1 cellular context compared by ENCODE assay signal in genomic region chr5:61534481-61535267, GRCh38.
A peak's percentile ranks its signal among the peaks of the same experiment; 100 is the strongest.
TF ChIP-seq lines count a peak whose summit lies in the region.

No MANE protein-coding gene starts in this region.

TF ChIP-seq in GM12878, 131 proteins besides CTCF, POLR2A, EP300 and RAD21 (continued from another document and continues in another):
- TF ChIP-seq ATF2 (IDR thresholded peaks at IDR 0.05; ENCODE audit: low read length) = peak; percentile 49; the same call in 1 of the 2 replicates
- TF ChIP-seq CBX3 (IDR thresholded peaks at IDR 0.05; ENCODE audit: borderline replicate concordance, low read depth) = no peak
- no peak for TF ChIP-seq PAX5 (IDR thresholded peaks at IDR 0.05; ENCODE audit: borderline replicate concordance, low read depth, low read length)
- no peak for TF ChIP-seq RB1 (IDR thresholded peaks at IDR 0.05; ENCODE audit: borderline replicate concordance)
- TF ChIP-seq NBN (IDR thresholded peaks at IDR 0.05) = 0 out of 2 replicates have a peak, but pooled peaks have one; percentile 30
- peak; percentile 60 for TF ChIP-seq MEF2B (IDR thresholded peaks at IDR 0.05; ENCODE audit: partially characterized antibody, poor library complexity, severe bottlenecking)
- no peak for TF ChIP-seq SREBF2 (IDR thresholded peaks at IDR 0.05; ENCODE audit: low read length)
- no peak for TF ChIP-seq YBX1 (IDR thresholded peaks at IDR 0.05)
- no peak for TF ChIP-seq LARP7 (IDR thresholded peaks at IDR 0.05)
- no peak for TF ChIP-seq USF1 (IDR thresholded peaks at IDR 0.05; ENCODE audit: borderline replicate concordance, extremely low read length, insufficient read depth, low read depth, low read length)
- TF ChIP-seq ZNF592 (IDR thresholded peaks at IDR 0.05) = no peak
- no peak for TF ChIP-seq EED (IDR thresholded peaks at IDR 0.05; ENCODE audit: low read depth)
- no peak for TF ChIP-seq E2F8 (IDR thresholded peaks at IDR 0.05; ENCODE audit: low read depth, partially characterized antibody)
- TF ChIP-seq ZBTB11 (CRISPR knock-in tag; IDR thresholded peaks at IDR 0.05) = no peak
- peak; percentile 73 for TF ChIP-seq JUNB (IDR thresholded peaks at IDR 0.05)
- TF ChIP-seq MAX (IDR thresholded peaks at IDR 0.05; ENCODE audit: low read depth, low read length) = no peak
- peak; percentile 94 for TF ChIP-seq RUNX3 (IDR thresholded peaks at IDR 0.05; ENCODE audit: low read length)
- TF ChIP-seq FOXK2 (IDR thresholded peaks at IDR 0.05) = no peak
- TF ChIP-seq BMI1 (IDR thresholded peaks at IDR 0.05; ENCODE audit: borderline replicate concordance) = peak; percentile 44; the same call in 1 of the 2 replicates
- no peak for TF ChIP-seq BCL3 (IDR thresholded peaks at IDR 0.05; ENCODE audit: borderline replicate concordance, insufficient read depth, low read depth, low read length, poor library complexity, severe bottlenecking)
- no peak for TF ChIP-seq JUND (IDR thresholded peaks at IDR 0.05; ENCODE audit: low read depth, low read length)
- TF ChIP-seq CBFB (IDR thresholded peaks at IDR 0.05; ENCODE audit: low read depth) = peak; percentile 48; the same call in 1 of the 2 replicates
- TF ChIP-seq NR2C1 (IDR thresholded peaks at IDR 0.05) = no peak
- no peak for TF ChIP-seq CREB1 (IDR thresholded peaks at IDR 0.05; ENCODE audit: low read depth)
- TF ChIP-seq SKIL (IDR thresholded peaks at IDR 0.05; ENCODE audit: low read depth, poor library complexity, severe bottlenecking) = peak; percentile 78
- TF ChIP-seq NFXL1 (IDR thresholded peaks at IDR 0.05; ENCODE audit: borderline replicate concordance) = no peak
- no peak for TF ChIP-seq ZBTB33 (IDR thresholded peaks at IDR 0.05)
- TF ChIP-seq SMC3 (IDR thresholded peaks at IDR 0.05; ENCODE audit: borderline replicate concordance, low read length) = no peak
- peak; percentile 44; the same call in 1 of the 2 replicates for TF ChIP-seq ZNF24 (IDR thresholded peaks at IDR 0.05)
- peak; percentile 31; the same call in 1 of the 2 replicates for TF ChIP-seq CHD2 (IDR thresholded peaks at IDR 0.05; ENCODE audit: borderline replicate concordance, low read depth, low read length)
- no peak for TF ChIP-seq ZNF207 (IDR thresholded peaks at IDR 0.05; ENCODE audit: borderline replicate concordance)
- no peak; the same call in 1 of the 2 replicates for TF ChIP-seq SPI1 (IDR thresholded peaks at IDR 0.05; ENCODE audit: borderline replicate concordance, insufficient read depth, low read depth, low read length)
- TF ChIP-seq MEF2A (IDR thresholded peaks at IDR 0.05; ENCODE audit: insufficient read depth, low read depth, low read length) = peak; percentile 62
- no peak for TF ChIP-seq ZNF384 (IDR thresholded peaks at IDR 0.05; ENCODE audit: borderline replicate concordance, low read depth, low read length)
- TF ChIP-seq RBBP5 (conservative IDR thresholded peaks at IDR 0.05) = no peak
- TF ChIP-seq MYB (IDR thresholded peaks at IDR 0.05; ENCODE audit: borderline replicate concordance, low read depth, low read length) = no peak
- no peak for TF ChIP-seq RFX5 (IDR thresholded peaks at IDR 0.05; ENCODE audit: low read depth, low read length)
- TF ChIP-seq BCL11A (IDR thresholded peaks at IDR 0.05; ENCODE audit: low read depth, low read length) = peak; percentile 48; the same call in 1 of the 2 replicates
- TF ChIP-seq ETV6 (conservative IDR thresholded peaks at IDR 0.05 in 1 of 2, IDR thresholded peaks at IDR 0.05 in 1 of 2; ENCODE audit: borderline replicate concordance in 1 of 2, low read depth in 1 of 2) = no peak
- no peak for TF ChIP-seq MTA3 (IDR thresholded peaks at IDR 0.05; ENCODE audit: borderline replicate concordance, low read length)
- TF ChIP-seq SP1 (IDR thresholded peaks at IDR 0.05; ENCODE audit: low read depth, low read length) = no peak
